In the genomic region with DNA sequence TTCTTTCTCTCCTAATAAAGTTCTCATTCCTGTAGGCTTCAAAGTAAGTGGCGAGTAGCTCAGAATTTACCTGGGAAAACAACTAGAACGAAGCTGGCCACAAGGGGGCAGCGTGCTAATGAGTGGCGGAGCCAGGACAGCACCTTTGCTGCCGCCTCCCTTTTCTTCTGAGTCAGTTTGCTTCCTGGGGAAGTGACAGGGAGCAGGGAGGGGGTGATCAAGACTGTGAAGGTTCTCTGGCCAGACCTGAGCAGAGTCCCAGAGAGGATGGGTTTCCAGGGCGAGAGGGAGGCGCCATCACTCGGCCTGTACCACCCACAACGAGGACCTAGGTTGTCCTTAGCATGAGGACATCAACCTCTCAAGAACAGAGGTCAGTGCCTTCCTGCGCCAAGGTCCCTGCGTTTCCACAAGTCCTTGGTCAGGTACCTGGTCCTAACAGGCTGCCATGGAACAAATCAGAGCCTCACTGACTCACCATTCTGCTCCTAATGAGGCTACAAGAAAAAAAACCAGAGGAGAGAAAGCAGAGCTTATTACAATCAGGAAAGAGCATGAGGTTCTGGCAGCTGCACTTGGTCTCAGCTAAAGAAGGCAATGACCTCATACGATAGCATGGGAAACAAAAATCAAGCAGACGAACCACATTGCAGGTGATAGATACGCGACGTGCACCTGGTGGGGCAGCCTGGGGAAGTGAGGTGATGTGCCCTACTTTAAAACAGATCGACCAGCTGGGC, we compare ENCODE assay signal across 8 cellular contexts.
DNase-seq lines count a peak whose midpoint lies in the region; ATAC-seq and TF ChIP-seq lines count a peak whose summit lies in the region.

No MANE protein-coding gene starts in this region.

- H3K27ac Mint-ChIP-seq in Calu3 (ENCODE audit: unreplicated experiment) = peak overlapping the region; percentile 98
- H3K27ac Mint-ChIP-seq in T-helper 1 cell treated with Interleukin-12 subunit alpha and Interleukin-12 subunit beta and Interleukin-4 antibody, amounts not matched to agents 30 μg/mL and 1 μg/mL, for 36 hours = peak overlapping the region; percentile 82

- H3K4me1 Mint-ChIP-seq in Calu3 (ENCODE audit: low read depth, unreplicated experiment) = peaks cover 36% of the 10 kb centered on the region
- peaks cover 17% of the 10 kb centered on the region for H3K4me1 Mint-ChIP-seq in T-helper 1 cell treated with Interleukin-12 subunit alpha and Interleukin-12 subunit beta and Interleukin-4 antibody, amounts not matched to agents 30 μg/mL and 1 μg/mL, for 36 hours (ENCODE audit: low read depth)

- in situ Hi-C loops in HAP-1 (cut with MboI; ENCODE audit: low sequenced_read_pairs) = loop anchor here (10.0 kb wide), 1 partner anchor 160 kb away; the partner anchor contains the start of gene PPP1CB

- peak; percentile 94 for DNase-seq in Calu3
- DNase-seq in HAP-1 (ENCODE audit: low spot score in 2 of 2) = peak; percentile 80 to 93
- DNase-seq in NCI-H187 treated with DMSO at 0.1 percent for 48 hours (lab: John Stamatoyannopoulos, UW) = peak; percentile 69
- DNase-seq in amygdala (lab: John Stamatoyannopoulos, UW) = peak in 53 of 56 donors; percentile 7 to 86 (median 58)
- peak; percentile 94 for DNase-seq in left ventricle myocardium superior
- DNase-seq in psoas muscle = peak; percentile 87 to 92
- DNase-seq in ureter (ENCODE audit: low spot score) = peak; percentile 93

- peak overlapping the region; percentile 33 for H3K4me3 Mint-ChIP-seq in Calu3 (ENCODE audit: low read depth, unreplicated experiment)
- H3K4me3 Mint-ChIP-seq in T-helper 1 cell treated with Interleukin-12 subunit alpha and Interleukin-12 subunit beta and Interleukin-4 antibody, amounts not matched to agents 30 μg/mL and 1 μg/mL, for 36 hours = peak overlapping the region; percentile 21

- H3K4me3 ChIP-seq in HAP-1 = no peak overlapping the region
- peak overlapping the region; percentile 11 for H3K4me3 ChIP-seq in psoas muscle

- H3K36me3 ChIP-seq in HAP-1 (replicated peaks) (no peaks in the 10 kb centered on the region), psoas muscle (ENCODE audit: insufficient read depth in 1 of 2, low read depth in 1 of 2) (no peaks in the 10 kb centered on the region)

- TF ChIP-seq CTCF in Calu3 (IDR thresholded peaks at IDR 0.05; ENCODE audit: unreplicated experiment) (peak; percentile 78), psoas muscle (IDR thresholded peaks at IDR 0.05) (peak; percentile 84)

- H3K9me3 ChIP-seq in HAP-1 (no peaks in the 10 kb centered on the region), psoas muscle (no peaks in the 10 kb centered on the region)

- H3K27ac ChIP-seq in psoas muscle = peak overlapping the region; percentile 87

- no peaks in the 10 kb centered on the region for H3K9me3 Mint-ChIP-seq in Calu3 (ENCODE audit: low read depth, unreplicated experiment)
- no peaks in the 10 kb centered on the region for H3K9me3 Mint-ChIP-seq in T-helper 1 cell treated with Interleukin-12 subunit alpha and Interleukin-12 subunit beta and Interleukin-4 antibody, amounts not matched to agents 30 μg/mL and 1 μg/mL, for 36 hours

- H3K36me3 Mint-ChIP-seq in Calu3 (ENCODE audit: insufficient read depth, unreplicated experiment) = peaks cover 21% of the 10 kb centered on the region
- peaks cover 8% of the 10 kb centered on the region for H3K36me3 Mint-ChIP-seq in T-helper 1 cell treated with Interleukin-12 subunit alpha and Interleukin-12 subunit beta and Interleukin-4 antibody, amounts not matched to agents 30 μg/mL and 1 μg/mL, for 36 hours (ENCODE audit: low read depth)

- CTCF ChIA-PET in Calu3 (lab: Charles Lee) = interaction anchor here (0.6 to 3.5 kb wide), 24 partner anchors 11 to 912 kb away, joined by 3 to 33 read pairs (median 4); partner anchors contain the start of gene PPP1CB

- H3K27me3 ChIP-seq in HAP-1 (ENCODE audit: low read depth) (no peaks in the 10 kb centered on the region), psoas muscle (ENCODE audit: insufficient read depth in 3 of 3, low read length in 2 of 3) (no peaks in the 10 kb centered on the region)

- H3K27me3 Mint-ChIP-seq in Calu3 (ENCODE audit: unreplicated experiment) = no peaks in the 10 kb centered on the region
- H3K27me3 Mint-ChIP-seq in T-helper 1 cell treated with Interleukin-12 subunit alpha and Interleukin-12 subunit beta and Interleukin-4 antibody, amounts not matched to agents 30 μg/mL and 1 μg/mL, for 36 hours (ENCODE audit: low read depth) = no peaks in the 10 kb centered on the region

- 12 to 17% (median 16%) methylated on average over 17 of the region's 17 CpGs for WGBS in psoas muscle, 3 donors

- H3K4me1 ChIP-seq in HAP-1 = peaks cover 25% of the 10 kb centered on the region
- peaks cover 27% of the 10 kb centered on the region for H3K4me1 ChIP-seq in psoas muscle

- ATAC-seq in left ventricle myocardium superior = peak; percentile 80
- peak; percentile 86 to 92 (median 90) for ATAC-seq in psoas muscle

- intact Hi-C loops in Calu3 (cut with micrococcal nuclease; ENCODE audit: unreplicated experiment) (loop anchor here (1.0 to 2.0 kb wide), 2 partner anchors 58 to 159 kb away; no protein-coding TSS in a partner anchor), left ventricle myocardium superior (cut with micrococcal nuclease) (loop anchor here (5.0 kb wide), 1 partner anchor 158 kb away; the partner anchor contains the start of gene PPP1CB), psoas muscle (cut with DNase I) (loop anchor here in 1 of 2 donors (1.0 to 10.0 kb wide), 2 partner anchors 120 to 157 kb away; partner anchors contain the start of gene PPP1CB)

- TSS peak; percentile 94 for BruUV-seq in Calu3 (replicated peaks; lab: Mats Ljungman, UMichigan)
